29 cellular contexts compared by ENCODE assay signal in the genomic region with DNA sequence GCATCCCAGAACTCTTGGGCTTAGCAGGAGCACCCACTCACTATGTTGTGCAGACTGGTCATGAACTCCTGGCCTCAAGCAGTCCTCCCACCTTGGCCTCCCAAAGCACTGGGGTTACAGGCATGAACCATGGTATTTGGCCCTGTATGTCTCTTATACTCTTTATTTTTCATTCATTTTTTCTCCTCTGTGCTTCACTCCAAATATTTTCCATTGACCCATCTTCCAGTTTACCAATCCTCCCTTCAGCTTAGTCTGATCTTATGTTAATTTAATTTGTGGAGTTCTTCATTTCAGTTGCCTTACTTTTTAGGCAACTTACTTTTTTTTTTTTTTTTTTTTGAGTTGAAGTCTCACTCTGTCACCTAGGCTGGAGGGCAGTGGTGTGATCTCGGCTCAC.
"Had no signal": no experiment of that assay in that cellular context is flagged by ENCODE, and none has a peak within 500 bp of the region (broad histone marks: within the 10 kb centered on the region; RNA-seq: fewer than 3 reads in every experiment).

No MANE protein-coding gene starts in this region.

- H3K27ac ChIP-seq: esophagus muscularis mucosa, foreskin keratinocyte, gastroesophageal sphincter, heart left ventricle, hepatocyte, prostate gland, right atrium auricular region, stomach, thyroid gland, vagina had no signal

- H3K4me3 Mint-ChIP-seq: mesothelial cell of epicardium, naive B cell, nephron progenitor cell had no signal

- H3K4me2 ChIP-seq: hepatocyte, smooth muscle cell had no signal

- H3K9me3 ChIP-seq: prostate gland, thyroid gland had no signal

- H3K27ac Mint-ChIP-seq: mesothelial cell of epicardium, nephron progenitor cell had no signal

- H2AFZ ChIP-seq: hepatocyte had no signal

- H3K79me2 ChIP-seq: hepatocyte had no signal

- H3K4me1 ChIP-seq: esophagus muscularis mucosa, gastroesophageal sphincter, prostate gland, right atrium auricular region, stomach, thyroid gland, vagina had no signal

- ATAC-seq: foreskin keratinocyte, gastroesophageal sphincter, heart left ventricle, left lobe of liver, mucosa of descending colon, sciatic nerve had no signal

- H3K27me3 ChIP-seq: esophagus muscularis mucosa, foreskin keratinocyte, gastroesophageal sphincter, heart left ventricle, hepatocyte, right atrium auricular region, stomach, thyroid gland, vagina had no signal

- H3K27me3 Mint-ChIP-seq: naive B cell had no signal

- H3K36me3 ChIP-seq: heart left ventricle, prostate gland, right atrium auricular region, thyroid gland, vagina had no signal

- H3K4me3 ChIP-seq: esophagus muscularis mucosa, gastroesophageal sphincter, heart left ventricle, hepatocyte, lung, mucosa of descending colon, prostate gland, right atrium auricular region, smooth muscle cell, stomach, thyroid gland, vagina had no signal

- DNase-seq: dermis blood vessel endothelial cell; effector memory CD4-positive, alpha-beta T cell; heart left ventricle; kidney; mesenchymal stem cell; mucosa of descending colon; naive B cell; nephron progenitor cell; nucleus accumbens; stimulated activated CD4-positive, alpha-beta T cell treated with anti-CD3 and anti-CD28 coated beads, Interleukin-12 subunit alpha, Interleukin-12 subunit beta, amount 100 ng/mL, for 4 hours; stimulated activated CD4-positive, alpha-beta T cell treated with anti-CD3 and anti-CD28 coated beads, Interleukin-1b, Interleukin-23, amount 100 ng/mL, for 48 hours; stimulated activated CD4-positive, alpha-beta T cell treated with anti-CD3 and anti-CD28 coated beads, Interleukin-4, amount 100 ng/mL, for 1 hour; stimulated activated CD8-positive, alpha-beta memory T cell treated with anti-CD3 and anti-CD28 coated beads, Interleukin-4, amount 100 ng/mL, for 48 hours; stimulated activated naive CD4-positive, alpha-beta T cell treated with Interleukin-2 at 50 U/mL for 16 hours; stomach; thyroid gland; trophoblast cell had no signal
